ENCODE assay signal across 21 cellular contexts in genomic region chr13:77836423-77836822, GRCh38.
DNase-seq lines count a peak whose midpoint lies in the region; ATAC-seq, FAIRE-seq and TF ChIP-seq lines count a peak whose summit lies in the region.
"Had no signal": no experiment of that assay in that cellular context is flagged by ENCODE, and none has a peak within 500 bp of the region (broad histone marks: within the 10 kb centered on the region; RNA-seq: fewer than 3 reads in every experiment).

No MANE protein-coding gene starts in this region.

- H3K9me3 ChIP-seq in endothelial cell of umbilical vein (replicated peaks; ENCODE audit: control insufficient read depth, insufficient read depth, low read length) = no peaks in the 10 kb centered on the region
- H3K9me3 ChIP-seq in CD8-positive, alpha-beta memory T cell (ENCODE audit: low read length) = no peaks in the 10 kb centered on the region
- H3K9me3 ChIP-seq: Peyer's patch, vagina had no signal

- CTCF ChIA-PET in endothelial cell of umbilical vein (lab: Charles Lee) (no interaction called here), MCF 10A (lab: Yijun Ruan, JAX) (no interaction called here)
- CTCF ChIA-PET in CD8-positive, alpha-beta memory T cell (lab: Charles Lee) = no interaction called here

- H3K9me3 Mint-ChIP-seq in nephron (no peaks in the 10 kb centered on the region), MCF 10A (ENCODE audit: unreplicated experiment) (no peaks in the 10 kb centered on the region)
- no peaks in the 10 kb centered on the region for H3K9me3 Mint-ChIP-seq in CD8-positive, alpha-beta memory T cell
- no peaks in the 10 kb centered on the region for H3K9me3 Mint-ChIP-seq in activated T-cell treated with anti-CD3 and anti-CD28 coated beads, Interleukin-2, amount 50 U/mL, for 4 hours
- H3K9me3 Mint-ChIP-seq: activated CD4-positive, alpha-beta memory T cell treated with anti-CD3 and anti-CD28 coated beads for 36 hours had no signal

- intact Hi-C loops in endothelial cell of umbilical vein (cut with micrococcal nuclease) = no loop called here
- intact Hi-C loops in MCF 10A (cut with micrococcal nuclease) = no loop called here

- no peak overlapping the region for H3K27ac ChIP-seq in endothelial cell of umbilical vein (ENCODE audit: insufficient read depth, low read depth, low read length)
- H3K27ac ChIP-seq in CD8-positive, alpha-beta memory T cell (ENCODE audit: low read depth, low read length) = no peak overlapping the region
- H3K27ac ChIP-seq: vagina had no signal

- POLR2A ChIA-PET in endothelial cell of umbilical vein (lab: Charles Lee) = no interaction called here
- POLR2A ChIA-PET in CD8-positive, alpha-beta memory T cell (lab: Charles Lee) = no interaction called here
- POLR2A ChIA-PET in MCF 10A (lab: Yijun Ruan, JAX) = no interaction called here

- DNase-seq in CD1c-positive myeloid dendritic cell (ENCODE audit: extremely low spot score) = peak; percentile 77
- peak; percentile 97 for DNase-seq in MV-4-11 (lab: John Stamatoyannopoulos, UW)
- DNase-seq in endothelial cell of umbilical vein (ENCODE audit: low read depth, low spot score) = no peak
- no peak for DNase-seq in A172 (ENCODE audit: low spot score)
- DNase-seq in CD8-positive, alpha-beta memory T cell = no peak
- DNase-seq in activated T-cell treated with anti-CD3 and anti-CD28 coated beads, Interleukin-2, amount 50 U/mL, for 4 hours = no peak
- no peak for DNase-seq in MCF 10A (ENCODE audit: unreplicated experiment)
- DNase-seq: activated CD4-positive, alpha-beta memory T cell treated with anti-CD3 and anti-CD28 coated beads for 36 hours; activated T-cell treated with anti-CD3 and anti-CD28 coated beads, Interleukin-2, amount 50 U/mL, for 72 hours; COR-L47; H7; left cardiac atrium; NCI-H2081; NCI-H524; Peyer's patch; stimulated activated naive B cell treated with anti-CD40 and anti-IgM and Interleukin-4, amounts not matched to agents 10 μg/mL and 1 μg/mL and 100 μg/mL, for 72 hours; SW 1271 had no signal

- FAIRE-seq in endothelial cell of umbilical vein (lab: Jason Lieb, UNC) = no peak
- FAIRE-seq: bronchial epithelial cell had no signal

- no peak overlapping the region for H3K4me3 Mint-ChIP-seq in nephron
- H3K4me3 Mint-ChIP-seq in CD8-positive, alpha-beta memory T cell = no peak overlapping the region
- no peak overlapping the region for H3K4me3 Mint-ChIP-seq in activated T-cell treated with anti-CD3 and anti-CD28 coated beads, Interleukin-2, amount 50 U/mL, for 4 hours
- H3K4me3 Mint-ChIP-seq in MCF 10A (ENCODE audit: unreplicated experiment) = no peak overlapping the region
- H3K4me3 Mint-ChIP-seq: activated CD4-positive, alpha-beta memory T cell treated with anti-CD3 and anti-CD28 coated beads for 36 hours; activated naive CD8-positive, alpha-beta T cell; activated T-cell treated with anti-CD3 and anti-CD28 coated beads, Interleukin-2, amount 50 U/mL, for 72 hours; stimulated activated naive B cell treated with anti-CD40 and anti-IgM and Interleukin-4, amounts not matched to agents 10 μg/mL and 1 μg/mL and 100 μg/mL, for 72 hours had no signal

- H3K9ac ChIP-seq in endothelial cell of umbilical vein (replicated peaks; ENCODE audit: extremely low read depth, insufficient read depth, low read length) = no peak overlapping the region

- H3K36me3 ChIP-seq in endothelial cell of umbilical vein (ENCODE audit: control insufficient read depth in 2 of 2, extremely low read depth in 1 of 2, insufficient read depth in 2 of 2, low read length in 2 of 2) = no peaks in the 10 kb centered on the region
- H3K36me3 ChIP-seq in CD8-positive, alpha-beta memory T cell (ENCODE audit: insufficient read depth, low read length) = no peaks in the 10 kb centered on the region
- H3K36me3 ChIP-seq: Peyer's patch, vagina had no signal

- ATAC-seq in activated T-cell treated with anti-CD3 and anti-CD28 coated beads, Interleukin-2, amount 50 U/mL, for 4 hours = no peak
- ATAC-seq: activated T-cell treated with anti-CD3 and anti-CD28 coated beads, Interleukin-2, amount 50 U/mL, for 72 hours; stimulated activated naive B cell treated with anti-CD40 and anti-IgM and Interleukin-4, amounts not matched to agents 10 μg/mL and 1 μg/mL and 100 μg/mL, for 72 hours had no signal

- dilution Hi-C loops in endothelial cell of umbilical vein (cut with MboI; ENCODE audit: extremely low pct_ligation_motif_present, low sequenced_read_pairs) = no loop called here

- no peaks in the 10 kb centered on the region for H3K36me3 Mint-ChIP-seq in nephron (ENCODE audit: low read depth)
- H3K36me3 Mint-ChIP-seq in CD8-positive, alpha-beta memory T cell = no peaks in the 10 kb centered on the region
- H3K36me3 Mint-ChIP-seq in activated T-cell treated with anti-CD3 and anti-CD28 coated beads, Interleukin-2, amount 50 U/mL, for 4 hours (ENCODE audit: insufficient read depth) = no peaks in the 10 kb centered on the region
- H3K36me3 Mint-ChIP-seq in MCF 10A (ENCODE audit: insufficient read depth, unreplicated experiment) = no peaks in the 10 kb centered on the region
- H3K36me3 Mint-ChIP-seq: activated CD4-positive, alpha-beta memory T cell treated with anti-CD3 and anti-CD28 coated beads for 36 hours; activated naive CD8-positive, alpha-beta T cell; stimulated activated naive B cell treated with anti-CD40 and anti-IgM and Interleukin-4, amounts not matched to agents 10 μg/mL and 1 μg/mL and 100 μg/mL, for 72 hours had no signal

- no peaks in the 10 kb centered on the region for H3K27me3 ChIP-seq in endothelial cell of umbilical vein (ENCODE audit: control insufficient read depth in 2 of 2, insufficient read depth in 2 of 2, low read length in 2 of 2)
- no peaks in the 10 kb centered on the region for H3K27me3 ChIP-seq in CD8-positive, alpha-beta memory T cell (ENCODE audit: insufficient read depth, low read length, poor library complexity, severe bottlenecking)
- H3K27me3 ChIP-seq: Peyer's patch, vagina had no signal

- no peaks in the 10 kb centered on the region for H3K4me1 ChIP-seq in endothelial cell of umbilical vein (ENCODE audit: control insufficient read depth, extremely low read depth, insufficient read depth, low read length)
- no peaks in the 10 kb centered on the region for H3K4me1 ChIP-seq in CD8-positive, alpha-beta memory T cell (ENCODE audit: insufficient read depth, low read length)
- H3K4me1 ChIP-seq: vagina had no signal

- TF ChIP-seq POLR2A in endothelial cell of umbilical vein (IDR thresholded peaks at IDR 0.05; ENCODE audit: low read depth, low read length) = no peak

- H3K27me3 Mint-ChIP-seq in nephron (ENCODE audit: low read depth) = no peaks in the 10 kb centered on the region
- H3K27me3 Mint-ChIP-seq in CD8-positive, alpha-beta memory T cell = no peaks in the 10 kb centered on the region
- no peaks in the 10 kb centered on the region for H3K27me3 Mint-ChIP-seq in activated T-cell treated with anti-CD3 and anti-CD28 coated beads, Interleukin-2, amount 50 U/mL, for 4 hours (ENCODE audit: low read depth)
- H3K27me3 Mint-ChIP-seq in MCF 10A (ENCODE audit: insufficient read depth, unreplicated experiment) = no peaks in the 10 kb centered on the region
- H3K27me3 Mint-ChIP-seq: activated CD4-positive, alpha-beta memory T cell treated with anti-CD3 and anti-CD28 coated beads for 36 hours; activated naive CD8-positive, alpha-beta T cell; stimulated activated naive B cell treated with anti-CD40 and anti-IgM and Interleukin-4, amounts not matched to agents 10 μg/mL and 1 μg/mL and 100 μg/mL, for 72 hours had no signal

- H3K4me2 ChIP-seq in endothelial cell of umbilical vein (ENCODE audit: insufficient read depth, low read length) = no peak overlapping the region

- peak overlapping the region; percentile 21 for H2AFZ ChIP-seq in endothelial cell of umbilical vein (ENCODE audit: low read depth, low read length)

- peak overlapping the region in 2 of 3 experiments; percentile 42 to 60 for H3K27ac Mint-ChIP-seq in nephron
- H3K27ac Mint-ChIP-seq in CD8-positive, alpha-beta memory T cell = no peak overlapping the region
- H3K27ac Mint-ChIP-seq in MCF 10A (ENCODE audit: low read depth, unreplicated experiment) = no peak overlapping the region
- H3K27ac Mint-ChIP-seq: activated CD4-positive, alpha-beta memory T cell treated with anti-CD3 and anti-CD28 coated beads for 36 hours; activated naive CD8-positive, alpha-beta T cell; activated T-cell treated with anti-CD3 and anti-CD28 coated beads, Interleukin-2, amount 50 U/mL, for 72 hours; stimulated activated naive B cell treated with anti-CD40 and anti-IgM and Interleukin-4, amounts not matched to agents 10 μg/mL and 1 μg/mL and 100 μg/mL, for 72 hours had no signal

- H3K4me1 Mint-ChIP-seq in nephron (peaks cover 12% of the 10 kb centered on the region), MCF 10A (ENCODE audit: insufficient read depth, unreplicated experiment) (peaks cover 5% of the 10 kb centered on the region)
- no peaks in the 10 kb centered on the region for H3K4me1 Mint-ChIP-seq in CD8-positive, alpha-beta memory T cell
- no peaks in the 10 kb centered on the region for H3K4me1 Mint-ChIP-seq in activated T-cell treated with anti-CD3 and anti-CD28 coated beads, Interleukin-2, amount 50 U/mL, for 4 hours (ENCODE audit: low read depth)
- H3K4me1 Mint-ChIP-seq: stimulated activated naive B cell treated with anti-CD40 and anti-IgM and Interleukin-4, amounts not matched to agents 10 μg/mL and 1 μg/mL and 100 μg/mL, for 72 hours had no signal

- no peaks in the 10 kb centered on the region for H4K20me1 ChIP-seq in endothelial cell of umbilical vein (replicated peaks; ENCODE audit: control insufficient read depth, extremely low read depth, insufficient read depth, low read length)

- H3K9me1 ChIP-seq in endothelial cell of umbilical vein (replicated peaks; ENCODE audit: control insufficient read depth, extremely low read depth, insufficient read depth, low read length) = no peaks in the 10 kb centered on the region

- TF ChIP-seq CTCF in endothelial cell of umbilical vein (IDR thresholded peaks at IDR 0.05; ENCODE audit: extremely low read depth in 1 of 2, insufficient read depth in 1 of 2, low read depth in 1 of 2, low read length in 2 of 2) = no peak
- no peak for TF ChIP-seq CTCF in nephron (IDR thresholded peaks at IDR 0.05; ENCODE audit: unreplicated experiment in 3 of 3)
- no peak for TF ChIP-seq CTCF in MCF 10A (IDR thresholded peaks at IDR 0.05; ENCODE audit: unreplicated experiment)

- no peak overlapping the region for H3K4me3 ChIP-seq in endothelial cell of umbilical vein (replicated peaks in 1 of 3; ENCODE audit: insufficient read depth in 1 of 3, low read depth in 1 of 3, low read length in 3 of 3)
- H3K4me3 ChIP-seq in CD8-positive, alpha-beta memory T cell (ENCODE audit: low read length) = no peak overlapping the region
- H3K4me3 ChIP-seq: Peyer's patch, vagina had no signal

- no peaks in the 10 kb centered on the region for H3K79me2 ChIP-seq in endothelial cell of umbilical vein (ENCODE audit: control insufficient read depth, insufficient read depth, low read length)

- no TSS peak for BruUV-seq in endothelial cell of umbilical vein (replicated peaks; lab: Mats Ljungman, UMichigan)
- no TSS peak for BruUV-seq in MCF 10A (replicated peaks; lab: Mats Ljungman, UMichigan)

TF ChIP-seq in endothelial cell of umbilical vein, 7 proteins besides CTCF, POLR2A, EP300 and RAD21 (continues in another document):
- TF ChIP-seq, protein P1, sequence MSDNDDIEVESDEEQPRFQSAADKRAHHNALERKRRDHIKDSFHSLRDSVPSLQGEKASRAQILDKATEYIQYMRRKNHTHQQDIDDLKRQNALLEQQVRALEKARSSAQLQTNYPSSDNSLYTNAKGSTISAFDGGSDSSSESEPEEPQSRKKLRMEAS (IDR thresholded peaks at IDR 0.05; ENCODE audit: insufficient read depth, insufficient read length) = no peak

Comparison
In these comparisons a context has a peak if more than half of its experiments do, and no peak if none do; other contexts are left out.
1. DNase-seq: peak in CD1c-positive myeloid dendritic cell (single experiment) and MV-4-11 (single experiment); none in endothelial cell of umbilical vein (single experiment), A172 (single experiment), CD8-positive, alpha-beta memory T cell (0 of 5), activated T-cell treated with anti-CD3 and anti-CD28 coated beads, Interleukin-2, amount 50 U/mL, for 4 hours (single experiment) and MCF 10A (single experiment).
2. H3K27ac Mint-ChIP-seq: peak in nephron (2 of 3); none in CD8-positive, alpha-beta memory T cell (0 of 8) and MCF 10A (single experiment).